26 cellular contexts compared by ENCODE assay signal in the genomic region with DNA sequence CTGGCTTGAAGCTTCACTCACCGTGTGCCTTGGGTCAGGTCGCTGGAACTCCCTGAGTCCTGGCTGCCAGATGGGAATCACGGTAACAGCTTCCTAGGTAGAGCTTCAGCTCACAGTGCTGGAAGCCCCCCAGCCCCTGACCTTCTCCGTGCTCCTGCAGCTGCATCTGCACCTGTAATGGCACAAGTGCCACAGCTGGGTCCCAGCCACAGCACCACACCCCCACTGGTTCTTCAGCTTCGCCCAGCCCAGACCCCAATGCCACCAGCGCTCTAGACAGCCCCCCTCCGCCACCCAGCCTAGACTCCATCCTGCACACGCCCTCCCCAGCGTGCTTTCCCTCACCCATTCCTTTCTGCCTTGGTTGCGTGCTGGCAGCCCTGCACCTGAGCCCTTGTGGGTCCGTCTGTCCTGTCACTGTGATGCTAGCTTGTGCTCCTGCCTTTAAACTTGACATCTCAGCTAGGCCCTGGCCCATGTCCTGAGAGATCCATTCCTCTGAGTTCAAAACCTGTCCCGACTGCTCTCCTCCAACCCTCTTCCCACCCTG. TPM values are rescaled to one million over a fixed set of nuclear protein-coding genes. Genes with fewer than 3 reads are reported as not detected.
DNase-seq lines count a peak whose midpoint lies in the region; ATAC-seq lines count a peak whose summit lies in the region.
"Had no signal": no experiment of that assay in that cellular context is flagged by ENCODE, and none has a peak within 500 bp of the region (broad histone marks: within the 10 kb centered on the region; RNA-seq: fewer than 3 reads in every experiment).

No MANE protein-coding gene starts in this region.

- no peak for ATAC-seq in GM19467 (IDR thresholded peaks at IDR 0.05; ENCODE audit: unreplicated experiment)
- ATAC-seq: left lung; natural killer cell; stimulated activated memory B cell treated with anti-CD40 and anti-IgM and Interleukin-4, amounts not matched to agents 10 μg/mL and 1 μg/mL and 100 μg/mL, for 72 hours had no signal

- no peaks in the 10 kb centered on the region for H3K4me1 Mint-ChIP-seq in activated T-helper 2 cell treated with anti-CD3 and anti-CD28 coated beads, Interferon-gamma antibody, Interleukin-2, Interleukin-4, amounts not matched to agents 10 μg/mL and 5 μg/mL and 100 μg/mL, durations not matched to agents 14 hours and 24 hours and 36 hours (ENCODE audit: low read depth)
- H3K4me1 Mint-ChIP-seq: central memory CD8-positive, alpha-beta T cell had no signal

- H3K36me3 ChIP-seq in H7 (replicated peaks; ENCODE audit: control insufficient read depth, insufficient read depth, low read length), result no peaks in the 10 kb centered on the region; the same call in 1 of the 2 replicates
- H3K36me3 ChIP-seq: vagina had no signal

- no peak overlapping the region for H3K27ac Mint-ChIP-seq in activated T-helper 2 cell treated with anti-CD3 and anti-CD28 coated beads, Interferon-gamma antibody, Interleukin-2, Interleukin-4, amounts not matched to agents 10 μg/mL and 5 μg/mL and 100 μg/mL, durations not matched to agents 14 hours and 24 hours and 36 hours
- H3K27ac Mint-ChIP-seq: mesothelial cell of epicardium; natural killer cell; stimulated activated memory B cell treated with anti-CD40 and anti-IgM and Interleukin-4, amounts not matched to agents 10 μg/mL and 1 μg/mL and 100 μg/mL, for 72 hours had no signal

- H3K9me3 Mint-ChIP-seq in activated T-helper 2 cell treated with anti-CD3 and anti-CD28 coated beads, Interferon-gamma antibody, Interleukin-2, Interleukin-4, amounts not matched to agents 10 μg/mL and 5 μg/mL and 100 μg/mL, durations not matched to agents 14 hours and 24 hours and 36 hours, result no peaks in the 10 kb centered on the region
- H3K9me3 Mint-ChIP-seq: CD4-positive, alpha-beta memory T cell; central memory CD8-positive, alpha-beta T cell; mesothelial cell of epicardium; natural killer cell; stimulated activated memory B cell treated with anti-CD40 and anti-IgM and Interleukin-4, amounts not matched to agents 10 μg/mL and 1 μg/mL and 100 μg/mL, for 72 hours had no signal

- H3K36me3 Mint-ChIP-seq in activated T-helper 2 cell treated with anti-CD3 and anti-CD28 coated beads, Interferon-gamma antibody, Interleukin-2, Interleukin-4, amounts not matched to agents 10 μg/mL and 5 μg/mL and 100 μg/mL, durations not matched to agents 14 hours and 24 hours and 36 hours (ENCODE audit: low read depth), result peaks cover 52% of the 10 kb centered on the region
- H3K36me3 Mint-ChIP-seq: natural killer cell had no signal

- no peaks in the 10 kb centered on the region for H3K27me3 ChIP-seq in H7 (ENCODE audit: control insufficient read depth, insufficient read depth, low read length)
- H3K27me3 ChIP-seq: dorsolateral prefrontal cortex, heart right ventricle, left lung, testis, vagina had no signal

- peak; percentile 22 for DNase-seq in D341Med (ENCODE audit: low spot score)
- DNase-seq in H7, result peak; percentile 49
- DNase-seq in activated T-helper 2 cell treated with anti-CD3 and anti-CD28 coated beads, Interferon-gamma antibody, Interleukin-2, Interleukin-4, amounts not matched to agents 10 μg/mL and 5 μg/mL and 100 μg/mL, durations not matched to agents 14 hours and 24 hours and 36 hours (ENCODE audit: low spot score), result peak; percentile 7
- peak; percentile 76 for DNase-seq in posterior vena cava (ENCODE audit: low spot score)
- DNase-seq in ecto neural progenitor cell (ENCODE audit: low spot score), result no peak
- DNase-seq in stimulated activated CD4-positive, alpha-beta T cell treated with anti-CD3 and anti-CD28 coated beads, Interleukin-12 subunit alpha, Interleukin-12 subunit beta, amount 100 ng/mL, for 4 hours, result no peak
- DNase-seq: activated CD4-positive, alpha-beta T cell treated with anti-CD3 and anti-CD28 coated beads for 48 hours; CD4-positive, alpha-beta memory T cell; DMS153; GDM1; heart right ventricle; natural killer cell; NCI-H1092 treated with DMSO at 0.1 percent for 48 hours; NCI-H2029; NCI-H226; NCI-H82; SHP77 had no signal

- intact Hi-C loops in activated T-helper 2 cell treated with anti-CD3 and anti-CD28 coated beads, Interferon-gamma antibody, Interleukin-2, Interleukin-4, amounts not matched to agents 10 μg/mL and 5 μg/mL and 100 μg/mL, durations not matched to agents 14 hours and 24 hours and 36 hours (cut with micrococcal nuclease), result no loop called here
- intact Hi-C loops in posterior vena cava (cut with DNase I), result no loop called here

- no peak overlapping the region for H3K4me3 Mint-ChIP-seq in activated T-helper 2 cell treated with anti-CD3 and anti-CD28 coated beads, Interferon-gamma antibody, Interleukin-2, Interleukin-4, amounts not matched to agents 10 μg/mL and 5 μg/mL and 100 μg/mL, durations not matched to agents 14 hours and 24 hours and 36 hours (ENCODE audit: low read depth)
- H3K4me3 Mint-ChIP-seq: central memory CD8-positive, alpha-beta T cell; mesothelial cell of epicardium; natural killer cell; stimulated activated memory B cell treated with anti-CD40 and anti-IgM and Interleukin-4, amounts not matched to agents 10 μg/mL and 1 μg/mL and 100 μg/mL, for 72 hours had no signal

- H3K27me3 Mint-ChIP-seq in activated T-helper 2 cell treated with anti-CD3 and anti-CD28 coated beads, Interferon-gamma antibody, Interleukin-2, Interleukin-4, amounts not matched to agents 10 μg/mL and 5 μg/mL and 100 μg/mL, durations not matched to agents 14 hours and 24 hours and 36 hours (ENCODE audit: low read depth), result no peaks in the 10 kb centered on the region
- H3K27me3 Mint-ChIP-seq: CD4-positive, alpha-beta memory T cell; central memory CD8-positive, alpha-beta T cell; stimulated activated memory B cell treated with anti-CD40 and anti-IgM and Interleukin-4, amounts not matched to agents 10 μg/mL and 1 μg/mL and 100 μg/mL, for 72 hours had no signal

- no peak overlapping the region for H3K4me3 ChIP-seq in H7 (ENCODE audit: insufficient read depth, low read depth, low read length)
- H3K4me3 ChIP-seq: dorsolateral prefrontal cortex, heart right ventricle, left lung, testis, vagina had no signal

RNA-seq across cellular contexts. Expression of gene ESPNL, which starts 7.6 kb away (rescaled TPM):
- total RNA-seq in H7 (2014; rRNA removed; shearing (Covaris generic)), result 0.81 and 1.5 TPM in 2 replicates
- total RNA-seq in activated T-helper 2 cell treated with anti-CD3 and anti-CD28 coated beads, Interferon-gamma antibody, Interleukin-2, Interleukin-4, amounts not matched to agents 10 μg/mL and 5 μg/mL and 100 μg/mL, durations not matched to agents 14 hours and 24 hours and 36 hours, result 0.07 and 0.14 TPM in 2 replicates
- 1 to 10 TPM in 1 of 2 donors, under 1 TPM in 1; 0.24 to 3.0 TPM for total RNA-seq in posterior vena cava
- total RNA-seq: astrocyte, natural killer cell had no signal

RNA-seq across cellular contexts. Expression of gene SCLY, which starts 31.8 kb away (rescaled TPM):
- total RNA-seq in H7 (2014; rRNA removed; shearing (Covaris generic)), result 50.6 and 53.0 TPM in 2 replicates
- 98.6 and 102 TPM in 2 replicates for total RNA-seq in activated T-helper 2 cell treated with anti-CD3 and anti-CD28 coated beads, Interferon-gamma antibody, Interleukin-2, Interleukin-4, amounts not matched to agents 10 μg/mL and 5 μg/mL and 100 μg/mL, durations not matched to agents 14 hours and 24 hours and 36 hours
- total RNA-seq in posterior vena cava, result 10 to 100 TPM in 1 of 2 donors, 1 to 10 TPM in 1; 8.6 to 11.5 TPM

RNA-seq across cellular contexts. Expression of gene KLHL30, which starts 45.9 kb away (rescaled TPM):
- total RNA-seq in H7 (2014; rRNA removed; shearing (Covaris generic)), result 0.04 and 0.10 TPM in 2 replicates
- total RNA-seq in activated T-helper 2 cell treated with anti-CD3 and anti-CD28 coated beads, Interferon-gamma antibody, Interleukin-2, Interleukin-4, amounts not matched to agents 10 μg/mL and 5 μg/mL and 100 μg/mL, durations not matched to agents 14 hours and 24 hours and 36 hours, result not detected in 2 replicates
- 10 to 100 TPM in 1 of 2 donors, 1 to 10 TPM in 1; 9.6 to 10.7 TPM for total RNA-seq in posterior vena cava
- total RNA-seq: CD4-positive, alpha-beta memory T cell; natural killer cell had no signal

Comparison
In these comparisons a context has a peak if more than half of its experiments do, and no peak if none do; other contexts are left out.
1. DNase-seq: peak in D341Med (single experiment), H7 (single experiment), activated T-helper 2 cell treated with anti-CD3 and anti-CD28 coated beads, Interferon-gamma antibody, Interleukin-2, Interleukin-4, amounts not matched to agents 10 μg/mL and 5 μg/mL and 100 μg/mL, durations not matched to agents 14 hours and 24 hours and 36 hours (single experiment) and posterior vena cava (single experiment); none in ecto neural progenitor cell (single experiment) and stimulated activated CD4-positive, alpha-beta T cell treated with anti-CD3 and anti-CD28 coated beads, Interleukin-12 subunit alpha, Interleukin-12 subunit beta, amount 100 ng/mL, for 4 hours (single experiment).